Comparison of ENCODE assay signal across 31 cellular contexts in the genomic region with DNA sequence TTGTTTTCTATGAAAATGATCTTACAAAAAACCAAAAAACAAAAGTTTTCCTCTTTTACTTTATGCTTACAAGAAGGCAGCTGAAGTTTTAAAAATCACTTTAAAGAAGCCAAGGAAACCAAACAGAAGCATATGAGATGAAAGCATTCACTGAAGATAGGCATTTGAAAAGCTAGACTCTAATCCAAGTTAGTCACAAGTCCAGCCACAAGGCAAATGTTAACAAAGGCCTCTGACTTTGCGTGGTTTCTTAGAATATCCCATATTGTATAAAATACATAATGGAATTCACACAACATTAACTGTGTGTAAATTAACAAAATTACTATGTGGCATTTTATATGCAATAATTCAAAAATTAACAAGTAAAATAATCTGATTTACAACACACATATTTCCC. TPM values are rescaled to one million over a fixed set of nuclear protein-coding genes. Genes with fewer than 3 reads are reported as not detected.
A peak's percentile ranks its signal among the peaks of the same experiment; 100 is the strongest.
DNase-seq lines count a peak whose midpoint lies in the region; ATAC-seq and TF ChIP-seq lines count a peak whose summit lies in the region.
"Had no signal": no experiment of that assay in that cellular context is flagged by ENCODE, and none has a peak within 500 bp of the region (broad histone marks: within the 10 kb centered on the region; RNA-seq: fewer than 3 reads in every experiment).

No MANE protein-coding gene starts in this region.

- WGBS in smooth muscle cell (ENCODE audit: low lambda C conversion rate), result 33% methylated on average over 1 of the region's 1 CpG

- peak overlapping the region; percentile 76 for H3K27ac ChIP-seq in smooth muscle cell (ENCODE audit: low read depth)
- H3K27ac ChIP-seq: dorsolateral prefrontal cortex, esophagus squamous epithelium, neutrophil, sigmoid colon, tibial nerve, VCaP had no signal

- H3K4me1 Mint-ChIP-seq in T-helper 17 cell (peaks cover 14% of the 10 kb centered on the region), brain (peaks cover 13% of the 10 kb centered on the region)
- peaks cover 12% of the 10 kb centered on the region for H3K4me1 Mint-ChIP-seq in activated CD8-positive, alpha-beta memory T cell treated with anti-CD3 and anti-CD28 coated beads, Interleukin-2, amount 10 ng/mL, durations not matched to agents 7 days and 5 days
- H3K4me1 Mint-ChIP-seq: H9 had no signal

- no peaks in the 10 kb centered on the region for H3K27me3 ChIP-seq in smooth muscle cell (ENCODE audit: low read depth)
- H3K27me3 ChIP-seq: dorsolateral prefrontal cortex, esophagus squamous epithelium, neutrophil, sigmoid colon, tibial nerve had no signal

- H3K4me3 Mint-ChIP-seq in T-helper 17 cell (no peak overlapping the region), brain (no peak overlapping the region)
- H3K4me3 Mint-ChIP-seq in activated CD8-positive, alpha-beta memory T cell treated with anti-CD3 and anti-CD28 coated beads, Interleukin-2, amount 10 ng/mL, durations not matched to agents 7 days and 5 days, result no peak overlapping the region
- H3K4me3 Mint-ChIP-seq: activated CD4-positive, alpha-beta T cell treated with anti-CD3 and anti-CD28 coated beads for 36 hours; H9; stimulated activated effector memory CD8-positive, alpha-beta T cell treated with anti-CD3 and anti-CD28 coated beads, Interleukin-12 subunit alpha, Interleukin-12 subunit beta, amount 100 ng/mL, for 72 hours had no signal

- CTCF ChIA-PET in activated CD8-positive, alpha-beta memory T cell treated with anti-CD3 and anti-CD28 coated beads, Interleukin-2, amount 10 ng/mL, durations not matched to agents 7 days and 5 days (lab: Charles Lee), result no interaction called here

- H3K9ac ChIP-seq in smooth muscle cell (ENCODE audit: low read depth), result peak overlapping the region; percentile 42

- DNase-seq in T-helper 17 cell (no peak), medulla oblongata (ENCODE audit: extremely low spot score) (peak; percentile 27), smooth muscle cell (lab: John Stamatoyannopoulos, UW; ENCODE audit: unreplicated experiment) (no peak), NCI-H524 (lab: John Stamatoyannopoulos, UW) (no peak)
- no peak for DNase-seq in activated CD8-positive, alpha-beta memory T cell treated with anti-CD3 and anti-CD28 coated beads, Interleukin-2, amount 10 ng/mL, durations not matched to agents 7 days and 5 days
- DNase-seq in activated CD4-positive, alpha-beta T cell treated with anti-CD3 and anti-CD28 coated beads for 48 hours, result no peak
- DNase-seq: activated CD4-positive, alpha-beta T cell treated with anti-CD3 and anti-CD28 coated beads for 36 hours; activated CD8-positive, alpha-beta memory T cell treated with anti-CD3 and anti-CD28 coated beads for 24 hours; activated gamma-delta T cell treated with Interleukin-2 at 50 U/mL for 16 hours; activated T-cell treated with anti-CD3 and anti-CD28 coated beads, Interleukin-2, amount 50 U/mL, for 1 hour; C1 segment of cervical spinal cord; Caco-2; dorsolateral prefrontal cortex; esophagus squamous epithelium; H9; mesenchymal stem cell; NCI-H1436; NCI-H2081 treated with DMSO at 0.1 percent for 48 hours; NCI-H2227 treated with DMSO at 0.1 percent for 48 hours; SIG-M5; sigmoid colon; stimulated activated CD4-positive, alpha-beta T cell treated with anti-CD3 and anti-CD28 coated beads, Interleukin-15, amount 100 ng/mL, for 24 hours; SW 1271; T-helper 9 cell had no signal

- H3K36me3 ChIP-seq in smooth muscle cell (ENCODE audit: low read depth), result peaks cover 23% of the 10 kb centered on the region

- no peaks in the 10 kb centered on the region for H3F3A ChIP-seq in smooth muscle cell (ENCODE audit: low read depth)

- peak overlapping the region; percentile 45 for H3K27ac Mint-ChIP-seq in T-helper 17 cell
- H3K27ac Mint-ChIP-seq in brain, result peak overlapping the region in 4 of 5 experiments; percentile 24 to 81 (median 60)
- H3K27ac Mint-ChIP-seq in activated CD8-positive, alpha-beta memory T cell treated with anti-CD3 and anti-CD28 coated beads, Interleukin-2, amount 10 ng/mL, durations not matched to agents 7 days and 5 days, result no peak overlapping the region
- H3K27ac Mint-ChIP-seq: activated CD4-positive, alpha-beta T cell treated with anti-CD3 and anti-CD28 coated beads for 36 hours; progenitor cell of endocrine pancreas had no signal

- H3K4me2 ChIP-seq in smooth muscle cell, result peak overlapping the region; percentile 36

- H2AFZ ChIP-seq in smooth muscle cell (ENCODE audit: low read depth), result no peak overlapping the region

- H3K36me3 Mint-ChIP-seq in T-helper 17 cell (ENCODE audit: low read depth) (peaks cover 4% of the 10 kb centered on the region), brain (peaks cover 47% of the 10 kb centered on the region)
- peaks cover 39% of the 10 kb centered on the region for H3K36me3 Mint-ChIP-seq in activated CD8-positive, alpha-beta memory T cell treated with anti-CD3 and anti-CD28 coated beads, Interleukin-2, amount 10 ng/mL, durations not matched to agents 7 days and 5 days

- H3K4me3 ChIP-seq in smooth muscle cell, result no peak overlapping the region
- H3K4me3 ChIP-seq: dorsolateral prefrontal cortex, esophagus squamous epithelium, sigmoid colon, tibial nerve had no signal

- TF ChIP-seq CTCF in brain (conservative IDR thresholded peaks at IDR 0.05) (no peak), smooth muscle cell (IDR thresholded peaks at IDR 0.05; ENCODE audit: borderline replicate concordance, insufficient read depth, poor library complexity, severe bottlenecking) (no peak)

- no peak for ATAC-seq in T-helper 17 cell
- ATAC-seq in activated CD8-positive, alpha-beta memory T cell treated with anti-CD3 and anti-CD28 coated beads, Interleukin-2, amount 10 ng/mL, durations not matched to agents 7 days and 5 days, result no peak
- ATAC-seq: activated CD4-positive, alpha-beta T cell treated with anti-CD3 and anti-CD28 coated beads for 36 hours; left lobe of liver; stimulated activated effector memory CD8-positive, alpha-beta T cell treated with anti-CD3 and anti-CD28 coated beads, Interleukin-12 subunit alpha, Interleukin-12 subunit beta, amount 100 ng/mL, for 72 hours had no signal

- H3K9me3 Mint-ChIP-seq in brain, result no peaks in the 10 kb centered on the region
- no peaks in the 10 kb centered on the region for H3K9me3 Mint-ChIP-seq in activated CD8-positive, alpha-beta memory T cell treated with anti-CD3 and anti-CD28 coated beads, Interleukin-2, amount 10 ng/mL, durations not matched to agents 7 days and 5 days (ENCODE audit: low read depth)
- H3K9me3 Mint-ChIP-seq: H9; stimulated activated effector memory CD8-positive, alpha-beta T cell treated with anti-CD3 and anti-CD28 coated beads, Interleukin-12 subunit alpha, Interleukin-12 subunit beta, amount 100 ng/mL, for 72 hours had no signal

- H3K27me3 Mint-ChIP-seq in T-helper 17 cell (no peaks in the 10 kb centered on the region), brain (no peaks in the 10 kb centered on the region)
- H3K27me3 Mint-ChIP-seq in activated CD8-positive, alpha-beta memory T cell treated with anti-CD3 and anti-CD28 coated beads, Interleukin-2, amount 10 ng/mL, durations not matched to agents 7 days and 5 days, result no peaks in the 10 kb centered on the region
- H3K27me3 Mint-ChIP-seq: activated CD4-positive, alpha-beta T cell treated with anti-CD3 and anti-CD28 coated beads for 36 hours; progenitor cell of endocrine pancreas had no signal

- peaks cover 22% of the 10 kb centered on the region for H4K20me1 ChIP-seq in smooth muscle cell (ENCODE audit: low read depth)

- H3K9me3 ChIP-seq in T-helper 17 cell (ENCODE audit: control insufficient read depth, low read length, poor library complexity, severe bottlenecking) (no peaks in the 10 kb centered on the region), smooth muscle cell (replicated peaks; ENCODE audit: low read depth) (no peaks in the 10 kb centered on the region)
- H3K9me3 ChIP-seq: Caco-2, esophagus squamous epithelium, neutrophil, sigmoid colon, tibial nerve had no signal

- peaks cover 4% of the 10 kb centered on the region for H3K4me1 ChIP-seq in smooth muscle cell (ENCODE audit: low read depth)
- H3K4me1 ChIP-seq: Caco-2, esophagus squamous epithelium, sigmoid colon had no signal

- peaks cover 9% of the 10 kb centered on the region for H3K79me2 ChIP-seq in smooth muscle cell (ENCODE audit: low read depth)

RNA-seq across cellular contexts. Expression of a gene that starts 17.7 kb away (rescaled TPM):
- total RNA-seq in T-helper 17 cell, result 10 to 100 TPM; 33.1 to 35.0 TPM
- polyA plus RNA-seq in brain (ENCODE audit: insufficient read depth, low read depth, low replicate concordance), result 67.0 TPM
- 123 and 139 TPM in 2 replicates for total RNA-seq in smooth muscle cell
- 80.5 and 82.7 TPM in 2 replicates for polyA plus RNA-seq in smooth muscle cell
- total RNA-seq in activated CD8-positive, alpha-beta memory T cell treated with anti-CD3 and anti-CD28 coated beads, Interleukin-2, amount 10 ng/mL, durations not matched to agents 7 days and 5 days, result 10 to 100 TPM; 64.1 to 98.0 TPM
